20 cellular contexts compared by ENCODE assay signal in genomic region chr11:124892750-124893454, GRCh38. TPM values are rescaled to one million over a fixed set of nuclear protein-coding genes. Genes with fewer than 3 reads are reported as not detected.
A peak's percentile ranks its signal among the peaks of the same experiment; 100 is the strongest.
DNase-seq lines count a peak whose midpoint lies in the region; ATAC-seq and TF ChIP-seq lines count a peak whose summit lies in the region.
"Had no signal": no experiment of that assay in that cellular context is flagged by ENCODE, and none has a peak within 500 bp of the region (broad histone marks: within the 10 kb centered on the region; RNA-seq: fewer than 3 reads in every experiment).

No MANE protein-coding gene starts in this region.

- no peak overlapping the region for H3K27ac Mint-ChIP-seq in activated CD8-positive, alpha-beta memory T cell treated with anti-CD3 and anti-CD28 coated beads, Interleukin-2, amount 10 ng/mL, durations not matched to agents 7 days and 5 days
- peak overlapping the region in 2 of 9 donors; percentile 37 to 38 for H3K27ac Mint-ChIP-seq in naive thymus-derived CD4-positive, alpha-beta T cell
- H3K27ac Mint-ChIP-seq: activated CD4-positive, alpha-beta memory T cell treated with anti-CD3 and anti-CD28 coated beads, Interleukin-2, amount 10 ng/mL, durations not matched to agents 7 days and 5 days; IgD-negative memory B cell had no signal

- POLR2A ChIA-PET in naive thymus-derived CD4-positive, alpha-beta T cell (lab: Charles Lee): no interaction called here

- H3K4me1 Mint-ChIP-seq in activated CD8-positive, alpha-beta memory T cell treated with anti-CD3 and anti-CD28 coated beads, Interleukin-2, amount 10 ng/mL, durations not matched to agents 7 days and 5 days: peaks cover 2% of the 10 kb centered on the region
- peaks cover 0 to 18% (median 6%) of the 10 kb centered on the region in 7 donors for H3K4me1 Mint-ChIP-seq in naive thymus-derived CD4-positive, alpha-beta T cell

- peak; percentile 22 for DNase-seq in activated CD8-positive, alpha-beta memory T cell treated with anti-CD3 and anti-CD28 coated beads, Interleukin-2, amount 10 ng/mL, durations not matched to agents 7 days and 5 days
- no peak for DNase-seq in activated CD8-positive, alpha-beta memory T cell treated with anti-CD3 and anti-CD28 coated beads, Interleukin-2, amount 50 U/mL, for 48 hours
- DNase-seq in esophagus squamous epithelium (lab: John Stamatoyannopoulos, UW): no peak
- no peak for DNase-seq in naive thymus-derived CD4-positive, alpha-beta T cell
- DNase-seq in upper lobe of right lung: no peak
- no peak for DNase-seq in cerebellar cortex (ENCODE audit: low spot score)
- no peak for DNase-seq in stimulated activated CD4-positive, alpha-beta T cell treated with anti-CD3 and anti-CD28 coated beads, Interleukin-4, amount 100 ng/mL, for 24 hours
- DNase-seq in NCI-H2171 treated with DMSO at 0.1 percent for 48 hours (lab: John Stamatoyannopoulos, UW): no peak
- DNase-seq: activated CD4-positive, alpha-beta memory T cell treated with anti-CD3 and anti-CD28 coated beads, Interleukin-2, amount 10 ng/mL, durations not matched to agents 7 days and 5 days; NCI-H2029 treated with DMSO at 0.1 percent for 48 hours; NCI-H526; PC-3 had no signal

- H3K27ac ChIP-seq in esophagus squamous epithelium: peak overlapping the region in 3 of 4 donors; percentile 25 to 52 (median 50)
- no peak overlapping the region for H3K27ac ChIP-seq in naive thymus-derived CD4-positive, alpha-beta T cell (ENCODE audit: low read depth, low read length)
- H3K27ac ChIP-seq in upper lobe of right lung: peak overlapping the region; percentile 53
- H3K27ac ChIP-seq: C4-2B, cardiac muscle cell had no signal

- H3K9me3 ChIP-seq in esophagus squamous epithelium: no peaks in the 10 kb centered on the region
- no peaks in the 10 kb centered on the region for H3K9me3 ChIP-seq in naive thymus-derived CD4-positive, alpha-beta T cell (ENCODE audit: control insufficient read depth in 2 of 3, low read length in 3 of 3)
- no peaks in the 10 kb centered on the region for H3K9me3 ChIP-seq in upper lobe of right lung
- H3K9me3 ChIP-seq: tibial nerve had no signal

- no peak overlapping the region for H3K4me3 Mint-ChIP-seq in activated CD8-positive, alpha-beta memory T cell treated with anti-CD3 and anti-CD28 coated beads, Interleukin-2, amount 10 ng/mL, durations not matched to agents 7 days and 5 days
- H3K4me3 Mint-ChIP-seq in naive thymus-derived CD4-positive, alpha-beta T cell: no peak overlapping the region
- H3K4me3 Mint-ChIP-seq: activated CD4-positive, alpha-beta memory T cell treated with anti-CD3 and anti-CD28 coated beads, Interleukin-2, amount 10 ng/mL, durations not matched to agents 7 days and 5 days; IgD-negative memory B cell had no signal

- 66 to 71% methylated on average over 9 of the region's 9 CpGs for WGBS in esophagus squamous epithelium, 2 donors

- H3K27me3 ChIP-seq in esophagus squamous epithelium (peaks cover 0 to 4% (median 0%) of the 10 kb centered on the region in 4 donors), upper lobe of right lung (no peaks in the 10 kb centered on the region)
- no peaks in the 10 kb centered on the region for H3K27me3 ChIP-seq in naive thymus-derived CD4-positive, alpha-beta T cell (ENCODE audit: control insufficient read depth in 2 of 2, insufficient read depth in 2 of 2, low read length in 2 of 2)
- H3K27me3 ChIP-seq: tibial nerve had no signal

- no peak for ATAC-seq in activated CD8-positive, alpha-beta memory T cell treated with anti-CD3 and anti-CD28 coated beads, Interleukin-2, amount 10 ng/mL, durations not matched to agents 7 days and 5 days
- peak; percentile 50 for ATAC-seq in naive thymus-derived CD4-positive, alpha-beta T cell
- peak; percentile 49 for ATAC-seq in upper lobe of right lung
- ATAC-seq: PC-3 had no signal

- H3K4me3 ChIP-seq in esophagus squamous epithelium: no peak overlapping the region
- no peak overlapping the region for H3K4me3 ChIP-seq in naive thymus-derived CD4-positive, alpha-beta T cell (ENCODE audit: low read length)
- no peak overlapping the region for H3K4me3 ChIP-seq in upper lobe of right lung
- H3K4me3 ChIP-seq: cardiac muscle cell, tibial nerve had no signal

- peaks cover 17% of the 10 kb centered on the region for H3K27me3 Mint-ChIP-seq in activated CD8-positive, alpha-beta memory T cell treated with anti-CD3 and anti-CD28 coated beads, Interleukin-2, amount 10 ng/mL, durations not matched to agents 7 days and 5 days
- H3K27me3 Mint-ChIP-seq in naive thymus-derived CD4-positive, alpha-beta T cell: peaks cover 0 to 14% (median 7%) of the 10 kb centered on the region in 5 donors

- intact Hi-C loops in esophagus squamous epithelium (cut with DNase I): no loop called here
- intact Hi-C loops in naive thymus-derived CD4-positive, alpha-beta T cell (cut with micrococcal nuclease): no loop called here
- intact Hi-C loops in upper lobe of right lung (cut with DNase I): no loop called here

- H3K4me1 ChIP-seq in esophagus squamous epithelium (peaks cover 0 to 57% (median 6%) of the 10 kb centered on the region in 3 donors), upper lobe of right lung (peaks cover 56% of the 10 kb centered on the region)
- no peaks in the 10 kb centered on the region for H3K4me1 ChIP-seq in naive thymus-derived CD4-positive, alpha-beta T cell (ENCODE audit: control insufficient read depth in 2 of 2, insufficient read depth in 2 of 2, low read length in 2 of 2)

- TF ChIP-seq CTCF in esophagus squamous epithelium (IDR thresholded peaks at IDR 0.05): no peak
- no peak for TF ChIP-seq CTCF in upper lobe of right lung (IDR thresholded peaks at IDR 0.05)

- no peak for TF ChIP-seq POLR2A in esophagus squamous epithelium (IDR thresholded peaks at IDR 0.05)

- H3K9me3 Mint-ChIP-seq in activated CD8-positive, alpha-beta memory T cell treated with anti-CD3 and anti-CD28 coated beads, Interleukin-2, amount 10 ng/mL, durations not matched to agents 7 days and 5 days (ENCODE audit: low read depth): no peaks in the 10 kb centered on the region
- no peaks in the 10 kb centered on the region for H3K9me3 Mint-ChIP-seq in naive thymus-derived CD4-positive, alpha-beta T cell
- H3K9me3 Mint-ChIP-seq: activated CD4-positive, alpha-beta memory T cell treated with anti-CD3 and anti-CD28 coated beads, Interleukin-2, amount 10 ng/mL, durations not matched to agents 7 days and 5 days; IgD-negative memory B cell had no signal

- no peaks in the 10 kb centered on the region for H3K36me3 Mint-ChIP-seq in activated CD8-positive, alpha-beta memory T cell treated with anti-CD3 and anti-CD28 coated beads, Interleukin-2, amount 10 ng/mL, durations not matched to agents 7 days and 5 days
- H3K36me3 Mint-ChIP-seq in naive thymus-derived CD4-positive, alpha-beta T cell: peaks cover 0 to 3% (median 0%) of the 10 kb centered on the region in 5 donors

- CTCF ChIA-PET in activated CD8-positive, alpha-beta memory T cell treated with anti-CD3 and anti-CD28 coated beads, Interleukin-2, amount 10 ng/mL, durations not matched to agents 7 days and 5 days (lab: Charles Lee): interaction anchor here (1.1 kb wide), 2 partner anchors 17 kb away, joined by 3 to 4 read pairs; no protein-coding TSS in a partner anchor
- CTCF ChIA-PET in naive thymus-derived CD4-positive, alpha-beta T cell (lab: Charles Lee): no interaction called here

- H3K36me3 ChIP-seq in esophagus squamous epithelium (no peaks in the 10 kb centered on the region), upper lobe of right lung (no peaks in the 10 kb centered on the region)
- H3K36me3 ChIP-seq in naive thymus-derived CD4-positive, alpha-beta T cell (ENCODE audit: control insufficient read depth in 2 of 3, insufficient read depth in 3 of 3, low read length in 3 of 3): no peaks in the 10 kb centered on the region
- H3K36me3 ChIP-seq: cardiac muscle cell, tibial nerve had no signal

RNA-seq across cellular contexts. Expression of gene ROBO4, which starts 4.8 kb away (rescaled TPM):
- total RNA-seq in activated CD8-positive, alpha-beta memory T cell treated with anti-CD3 and anti-CD28 coated beads, Interleukin-2, amount 10 ng/mL, durations not matched to agents 7 days and 5 days: not detected
- total RNA-seq in esophagus squamous epithelium (10 to 100 TPM in 2 of 4 donors, 1 to 10 TPM in 2; 4.5 to 11.9 (median 8.6) TPM), upper lobe of right lung (75.0 TPM)
- under 1 TPM in 2 of 5 experiments, not detected in 3; 0.19 to 0.29 TPM for total RNA-seq in naive thymus-derived CD4-positive, alpha-beta T cell
- under 1 TPM in 1 of 2 donors, not detected in 1; 0.04 TPM for polyA plus RNA-seq in naive thymus-derived CD4-positive, alpha-beta T cell
- total RNA-seq: activated CD4-positive, alpha-beta memory T cell treated with anti-CD3 and anti-CD28 coated beads, Interleukin-2, amount 10 ng/mL, durations not matched to agents 7 days and 5 days; SK-MEL-5 had no signal
- polyA plus RNA-seq: IgD-negative memory B cell had no signal

RNA-seq across cellular contexts. Expression of gene HEPN1, which starts 26.1 kb away (rescaled TPM):
- not detected for total RNA-seq in activated CD8-positive, alpha-beta memory T cell treated with anti-CD3 and anti-CD28 coated beads, Interleukin-2, amount 10 ng/mL, durations not matched to agents 7 days and 5 days
- total RNA-seq in esophagus squamous epithelium: not detected
- not detected for total RNA-seq in naive thymus-derived CD4-positive, alpha-beta T cell
- not detected for polyA plus RNA-seq in naive thymus-derived CD4-positive, alpha-beta T cell
- not detected for total RNA-seq in upper lobe of right lung
- total RNA-seq: A172; activated CD4-positive, alpha-beta memory T cell treated with anti-CD3 and anti-CD28 coated beads, Interleukin-2, amount 10 ng/mL, durations not matched to agents 7 days and 5 days; cardiac muscle cell; Daoy; frontal cortex; PC-3; SK-MEL-5; tibial nerve had no signal
- polyA plus RNA-seq: cardiac muscle cell, IgD-negative memory B cell had no signal

RNA-seq across cellular contexts. Expression of gene ROBO3, which starts 27.7 kb away (rescaled TPM):
- 10 to 100 TPM in 1 of 2 experiments, 1 to 10 TPM in 1; 5.3 to 11.1 TPM for total RNA-seq in activated CD8-positive, alpha-beta memory T cell treated with anti-CD3 and anti-CD28 coated beads, Interleukin-2, amount 10 ng/mL, durations not matched to agents 7 days and 5 days
- 10 to 100 TPM in 1 of 4 donors, 1 to 10 TPM in 3; 1.8 to 12.4 (median 3.8) TPM for total RNA-seq in esophagus squamous epithelium
- total RNA-seq in naive thymus-derived CD4-positive, alpha-beta T cell: 10 to 100 TPM in 4 of 5 experiments, 1 to 10 TPM in 1; 8.1 to 51.3 (median 38.0) TPM
- polyA plus RNA-seq in naive thymus-derived CD4-positive, alpha-beta T cell: 1 to 10 TPM; 3.6 to 8.5 TPM
- total RNA-seq in upper lobe of right lung: 12.6 TPM
- polyA plus RNA-seq: IgD-negative memory B cell had no signal

RNA-seq across cellular contexts. Expression of gene HEPACAM, which starts 42.9 kb away (rescaled TPM):
- not detected for total RNA-seq in activated CD8-positive, alpha-beta memory T cell treated with anti-CD3 and anti-CD28 coated beads, Interleukin-2, amount 10 ng/mL, durations not matched to agents 7 days and 5 days
- total RNA-seq in esophagus squamous epithelium (not detected), upper lobe of right lung (0.14 TPM)
- total RNA-seq in naive thymus-derived CD4-positive, alpha-beta T cell: not detected
- polyA plus RNA-seq in naive thymus-derived CD4-positive, alpha-beta T cell: not detected
- total RNA-seq: A172; activated CD4-positive, alpha-beta memory T cell treated with anti-CD3 and anti-CD28 coated beads, Interleukin-2, amount 10 ng/mL, durations not matched to agents 7 days and 5 days; Daoy; SK-MEL-5 had no signal
- polyA plus RNA-seq: cardiac muscle cell, IgD-negative memory B cell had no signal

Comparison
In these comparisons a context has a peak if more than half of its experiments do, and no peak if none do; other contexts are left out.
1. RNA of gene ROBO4, which starts 4.8 kb away (total RNA-seq): 75.0 TPM in upper lobe of right lung (single experiment) and 4.5 to 11.9 TPM in esophagus squamous epithelium; not detected in activated CD8-positive, alpha-beta memory T cell treated with anti-CD3 and anti-CD28 coated beads, Interleukin-2, amount 10 ng/mL, durations not matched to agents 7 days and 5 days and 0.19 to 0.29 TPM in naive thymus-derived CD4-positive, alpha-beta T cell; every median in the first group is over 4 times any median in the second.